ENCODE assay signal across 9 cellular contexts in genomic region chr15:90845201-90845949, GRCh38. TPM values are rescaled to one million over a fixed set of nuclear protein-coding genes. Genes with fewer than 3 reads are reported as not detected.
DNase-seq lines count a peak whose midpoint lies in the region; ATAC-seq lines count a peak whose summit lies in the region.
"Had no signal": no experiment of that assay in that cellular context is flagged by ENCODE, and none has a peak within 500 bp of the region (broad histone marks: within the 10 kb centered on the region; RNA-seq: fewer than 3 reads in every experiment).

No MANE protein-coding gene starts in this region.

- H3K4me3 Mint-ChIP-seq in stimulated activated effector memory CD8-positive, alpha-beta T cell treated with anti-CD3 and anti-CD28 coated beads, Interleukin-12 subunit alpha, Interleukin-12 subunit beta, amount 100 ng/mL, for 72 hours, result peak overlapping the region; percentile 52
- H3K4me3 Mint-ChIP-seq: nephron had no signal

- H3K9me3 Mint-ChIP-seq in stimulated activated effector memory CD8-positive, alpha-beta T cell treated with anti-CD3 and anti-CD28 coated beads, Interleukin-12 subunit alpha, Interleukin-12 subunit beta, amount 100 ng/mL, for 72 hours, result no peaks in the 10 kb centered on the region
- H3K9me3 Mint-ChIP-seq: nephron had no signal

- peak; percentile 80 for DNase-seq in DMS53 (lab: John Stamatoyannopoulos, UW)
- DNase-seq in SHP77 (lab: John Stamatoyannopoulos, UW), result peak; percentile 24 to 54
- DNase-seq in stimulated activated effector memory CD8-positive, alpha-beta T cell treated with anti-CD3 and anti-CD28 coated beads, Interleukin-12 subunit alpha, Interleukin-12 subunit beta, amount 100 ng/mL, for 72 hours (ENCODE audit: low spot score in 2 of 2), result peak in 1 of 2 donors; percentile 79
- no peak for DNase-seq in DMS153 (lab: John Stamatoyannopoulos, UW)
- DNase-seq in UCSD-AML1 (lab: John Stamatoyannopoulos, UW; ENCODE audit: unreplicated experiment), result no peak

- H3K4me1 Mint-ChIP-seq in stimulated activated effector memory CD8-positive, alpha-beta T cell treated with anti-CD3 and anti-CD28 coated beads, Interleukin-12 subunit alpha, Interleukin-12 subunit beta, amount 100 ng/mL, for 72 hours, result peaks cover 40% of the 10 kb centered on the region
- H3K4me1 Mint-ChIP-seq: nephron had no signal

- peak; percentile 88 for ATAC-seq in GM19043 (IDR thresholded peaks at IDR 0.05; ENCODE audit: low read depth, unreplicated experiment)
- ATAC-seq in HG03159 (IDR thresholded peaks at IDR 0.05; ENCODE audit: unreplicated experiment), result peak; percentile 87
- peak; percentile 70 for ATAC-seq in esophagus mucosa
- ATAC-seq in stimulated activated effector memory CD8-positive, alpha-beta T cell treated with anti-CD3 and anti-CD28 coated beads, Interleukin-12 subunit alpha, Interleukin-12 subunit beta, amount 100 ng/mL, for 72 hours, result peak; percentile 98

- peaks cover 59% of the 10 kb centered on the region for H3K36me3 Mint-ChIP-seq in stimulated activated effector memory CD8-positive, alpha-beta T cell treated with anti-CD3 and anti-CD28 coated beads, Interleukin-12 subunit alpha, Interleukin-12 subunit beta, amount 100 ng/mL, for 72 hours

- peak overlapping the region; percentile 90 for H3K27ac Mint-ChIP-seq in stimulated activated effector memory CD8-positive, alpha-beta T cell treated with anti-CD3 and anti-CD28 coated beads, Interleukin-12 subunit alpha, Interleukin-12 subunit beta, amount 100 ng/mL, for 72 hours
- H3K27ac Mint-ChIP-seq: nephron had no signal

RNA-seq across cellular contexts. Expression of gene FURIN, which starts 23.0 kb away (rescaled TPM):
- 30.6 TPM for total RNA-seq in esophagus mucosa

RNA-seq across cellular contexts. Expression of gene FES, which starts 38.9 kb away (rescaled TPM):
- total RNA-seq in esophagus mucosa, result 3.8 TPM

RNA-seq across cellular contexts. Expression of gene MAN2A2, which starts 57.7 kb away (rescaled TPM):
- total RNA-seq in esophagus mucosa, result 15.3 TPM

Comparison
In these comparisons a context has a peak if more than half of its experiments do, and no peak if none do; other contexts are left out.
1. DNase-seq: peak in DMS53 (single experiment) and SHP77 (2 of 2); none in DMS153 (single experiment) and UCSD-AML1 (single experiment).
2. Peak in every context shown above with its lines, with median percentiles within 50 percentile points of each other: ATAC-seq.